In the genomic region with DNA sequence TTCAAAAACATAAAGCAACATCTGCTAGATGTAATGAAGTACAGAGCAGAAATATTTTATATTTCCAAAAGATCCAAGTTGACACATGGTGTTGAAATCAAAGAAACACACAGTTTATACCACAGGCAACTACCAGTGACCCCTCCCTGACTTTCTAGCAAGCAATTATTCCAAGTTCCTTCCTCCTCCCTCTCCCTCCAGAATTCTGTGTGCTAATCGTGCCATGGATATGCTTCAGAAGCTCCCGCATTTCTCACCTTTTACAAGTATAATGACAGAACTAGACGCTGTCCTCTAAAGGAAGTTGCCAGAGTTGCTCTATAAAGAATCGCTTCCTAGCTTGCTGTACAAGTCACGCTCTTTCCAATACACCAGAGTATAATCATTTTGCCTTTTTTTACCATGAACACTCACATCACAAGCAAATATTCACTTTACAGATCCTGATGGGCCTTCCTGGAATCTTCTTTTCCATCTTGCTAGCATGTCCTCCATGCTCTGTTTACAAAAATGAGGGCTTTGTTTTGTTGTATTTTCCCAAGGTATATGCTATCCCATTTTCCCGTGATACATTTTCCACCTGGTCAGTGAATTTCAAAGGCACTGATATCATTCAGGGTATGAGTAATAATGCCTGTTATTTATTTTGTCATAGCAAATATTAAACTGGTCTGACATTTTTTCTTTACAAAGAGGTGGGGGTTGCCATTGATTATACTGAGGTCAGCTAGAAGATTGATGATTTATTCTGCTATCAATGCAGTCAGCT, we compare ENCODE assay signal across 13 cellular contexts.
DNase-seq lines count a peak whose midpoint lies in the region; ATAC-seq, FAIRE-seq and TF ChIP-seq lines count a peak whose summit lies in the region.
"Had no signal": no experiment of that assay in that cellular context is flagged by ENCODE, and none has a peak within 500 bp of the region (broad histone marks: within the 10 kb centered on the region; RNA-seq: fewer than 3 reads in every experiment).

No MANE protein-coding gene starts in this region.

- BruUV-seq in K562 (replicated peaks; lab: Mats Ljungman, UMichigan): no TSS peak

- no peaks in the 10 kb centered on the region for H3K36me3 ChIP-seq in GM23338 (ENCODE audit: insufficient read depth)
- H3K36me3 ChIP-seq in K562 (ENCODE audit: control insufficient read depth, insufficient read depth, low read length): no peaks in the 10 kb centered on the region
- H3K36me3 ChIP-seq in heart right ventricle: peaks cover 0 to 12% (median 0%) of the 10 kb centered on the region in 9 donors

- no peak overlapping the region for H2AFZ ChIP-seq in GM23338
- H2AFZ ChIP-seq in K562 (ENCODE audit: low read depth, low read length): no peak overlapping the region

- intact Hi-C loops in K562 (cut with micrococcal nuclease) (no loop called here), heart right ventricle (cut with DNase I) (loop anchor here in 2 of 10 donors (2.0 to 10.0 kb wide), 2 partner anchors 59 to 65 kb away; partner anchors contain the start of gene ARHGAP18 (in 1 of the 2))

- H3K4me2 ChIP-seq in GM23338 (no peak overlapping the region), K562 (ENCODE audit: insufficient read depth, low read length) (no peak overlapping the region)

- H3K27ac Mint-ChIP-seq in GM23338: peak overlapping the region; percentile 57; the same call in 1 of the 2 replicates
- no peak overlapping the region for H3K27ac Mint-ChIP-seq in activated T-helper 17 cell treated with anti-CD3 and anti-CD28 coated beads, Interleukin-2, amount 50 U/mL, for 72 hours
- no peak overlapping the region for H3K27ac Mint-ChIP-seq in immature natural killer cell
- H3K27ac Mint-ChIP-seq: activated CD8-positive, alpha-beta T cell treated with anti-CD3 and anti-CD28 coated beads for 36 hours; CD4-positive, alpha-beta memory T cell; stimulated activated naive CD8-positive, alpha-beta T cell treated with anti-CD3 and anti-CD28 coated beads, Interleukin-15, Interleukin-2, amounts not matched to agents 100 ng/mL and 50 ng/mL, for 24 hours had no signal

- no peak for TF ChIP-seq POLR2A in K562 (conservative IDR thresholded peaks at IDR 0.05)

- 56% methylated on average over 6 of the region's 6 CpGs for WGBS in K562 (ENCODE audit: insufficient coverage, low coverage, missing lambda C conversion rate)
- WGBS in heart right ventricle, 2 donors: 52 to 58% methylated on average over 6 of the region's 6 CpGs

- H3K27ac ChIP-seq in GM23338 (ENCODE audit: low read depth) (peak overlapping the region; percentile 20; the same call in 1 of the 2 replicates), K562 (ENCODE audit: extremely low read depth, low read depth, low read length) (no peak overlapping the region; the same call in 2 of the 3 replicates), heart right ventricle (peak overlapping the region in 9 of 10 donors; percentile 1 to 75 (median 60))

- H3K27me3 Mint-ChIP-seq in GM23338 (ENCODE audit: insufficient read depth, low read depth, poor library complexity) (no peaks in the 10 kb centered on the region), immature natural killer cell (ENCODE audit: low read depth in 3 of 3) (peaks cover 0 to 2% (median 0%) of the 10 kb centered on the region in 3 donors)
- no peaks in the 10 kb centered on the region for H3K27me3 Mint-ChIP-seq in activated T-helper 17 cell treated with anti-CD3 and anti-CD28 coated beads, Interleukin-2, amount 50 U/mL, for 72 hours
- H3K27me3 Mint-ChIP-seq: activated CD8-positive, alpha-beta T cell treated with anti-CD3 and anti-CD28 coated beads for 36 hours; CD4-positive, alpha-beta memory T cell; stimulated activated naive CD8-positive, alpha-beta T cell treated with anti-CD3 and anti-CD28 coated beads, Interleukin-15, Interleukin-2, amounts not matched to agents 100 ng/mL and 50 ng/mL, for 24 hours had no signal

- ATAC-seq in GM23338 (no peak), K562 (peak; percentile 39; the same call in 2 of the 3 replicates), heart right ventricle (peak in 4 of 8 donors; percentile 45 to 52 (median 50))
- no peak for ATAC-seq in activated T-helper 17 cell treated with anti-CD3 and anti-CD28 coated beads, Interleukin-2, amount 50 U/mL, for 72 hours (replicated peaks)
- ATAC-seq: activated CD8-positive, alpha-beta T cell treated with anti-CD3 and anti-CD28 coated beads for 36 hours had no signal

- no peaks in the 10 kb centered on the region; the same call in 1 of the 2 replicates for H3K9me2 ChIP-seq in GM23338 (ENCODE audit: insufficient read depth)

- DNase-seq in GM23338 (ENCODE audit: low spot score): no peak
- DNase-seq in K562 (ENCODE audit: extremely low read depth in 1 of 4, low spot score in 3 of 4): no peak
- DNase-seq in heart right ventricle: no peak
- DNase-seq in renal cortical epithelial cell (ENCODE audit: low read depth): peak; percentile 80
- no peak for DNase-seq in SK-N-DZ (ENCODE audit: low spot score)
- DNase-seq in immature natural killer cell: no peak
- DNase-seq in cerebellar cortex (ENCODE audit: low spot score): no peak
- DNase-seq: activated CD8-positive, alpha-beta T cell treated with anti-CD3 and anti-CD28 coated beads for 36 hours; amygdala; CD4-positive, alpha-beta memory T cell; SHP77 treated with DMSO at 0.1 percent for 48 hours had no signal

- no peaks in the 10 kb centered on the region for H3K27me3 ChIP-seq in GM23338 (ENCODE audit: insufficient read depth)
- no peaks in the 10 kb centered on the region for H3K27me3 ChIP-seq in K562 (ENCODE audit: control insufficient read depth in 2 of 2, insufficient read depth in 2 of 2, low read length in 2 of 2)
- no peaks in the 10 kb centered on the region for H3K27me3 ChIP-seq in heart right ventricle

- H3K4me1 ChIP-seq in GM23338 (ENCODE audit: insufficient read depth): peaks cover 33% of the 10 kb centered on the region
- H3K4me1 ChIP-seq in K562 (replicated peaks in 1 of 2; ENCODE audit: control insufficient read depth in 2 of 2, insufficient read depth in 2 of 2, low read length in 2 of 2): peaks cover 3 to 14% of the 10 kb centered on the region in 2 experiments; a peak in 3 of 5 replicates
- H3K4me1 ChIP-seq in heart right ventricle: peaks cover 0 to 52% (median 37%) of the 10 kb centered on the region in 9 donors

- no peak for FAIRE-seq in K562 (lab: Jason Lieb, UNC)

- no peaks in the 10 kb centered on the region for H3K9me1 ChIP-seq in K562 (ENCODE audit: control insufficient read depth, insufficient read depth, low read length)

- no peaks in the 10 kb centered on the region for H3K9me3 ChIP-seq in K562 (replicated peaks; ENCODE audit: control insufficient read depth, insufficient read depth, low read depth, low read length)
- H3K9me3 ChIP-seq in heart right ventricle: no peaks in the 10 kb centered on the region

- H3K4me1 Mint-ChIP-seq in GM23338 (peaks cover 26% of the 10 kb centered on the region), immature natural killer cell (peaks cover 4 to 6% of the 10 kb centered on the region in 2 donors)
- no peaks in the 10 kb centered on the region for H3K4me1 Mint-ChIP-seq in activated T-helper 17 cell treated with anti-CD3 and anti-CD28 coated beads, Interleukin-2, amount 50 U/mL, for 72 hours

- CTCF ChIA-PET in K562 (lab: Yijun Ruan, JAX; ENCODE audit: low intra/inter-chr PET ratio): no interaction called here

- no peaks in the 10 kb centered on the region for H3K79me2 ChIP-seq in GM23338 (replicated peaks; ENCODE audit: insufficient read depth)
- 0 out of 3 replicates have a peak, but pooled peaks cover 6% of the 10 kb centered on the region for H3K79me2 ChIP-seq in K562 (ENCODE audit: control insufficient read depth, insufficient read depth, low read length)

- H3K36me3 Mint-ChIP-seq in GM23338 (ENCODE audit: low read depth) (no peaks in the 10 kb centered on the region), immature natural killer cell (peaks cover 4 to 9% (median 5%) of the 10 kb centered on the region in 3 donors)
- H3K36me3 Mint-ChIP-seq in activated T-helper 17 cell treated with anti-CD3 and anti-CD28 coated beads, Interleukin-2, amount 50 U/mL, for 72 hours (ENCODE audit: low read depth): no peaks in the 10 kb centered on the region

- no peak overlapping the region for H3K9ac ChIP-seq in K562 (ENCODE audit: insufficient read depth in 1 of 2, low read depth in 2 of 2, low read length in 2 of 2)

- TF ChIP-seq CTCF in GM23338 (conservative IDR thresholded peaks at IDR 0.05; ENCODE audit: low read depth in 2 of 2) (no peak), K562 (IDR thresholded peaks at IDR 0.05 in 2 of 3, conservative IDR thresholded peaks at IDR 0.05 in 1 of 3; ENCODE audit: insufficient read depth in 2 of 3, low read depth in 1 of 3, low read length in 3 of 3) (no peak), heart right ventricle (IDR thresholded peaks at IDR 0.05) (no peak)

- H3K4me3 Mint-ChIP-seq in GM23338 (no peak overlapping the region), immature natural killer cell (no peak overlapping the region)
- no peak overlapping the region for H3K4me3 Mint-ChIP-seq in activated T-helper 17 cell treated with anti-CD3 and anti-CD28 coated beads, Interleukin-2, amount 50 U/mL, for 72 hours
- H3K4me3 Mint-ChIP-seq: activated CD8-positive, alpha-beta T cell treated with anti-CD3 and anti-CD28 coated beads for 36 hours; CD4-positive, alpha-beta memory T cell; stimulated activated naive CD8-positive, alpha-beta T cell treated with anti-CD3 and anti-CD28 coated beads, Interleukin-15, Interleukin-2, amounts not matched to agents 100 ng/mL and 50 ng/mL, for 24 hours had no signal

- H3K9me3 Mint-ChIP-seq in GM23338: no peaks in the 10 kb centered on the region
- no peaks in the 10 kb centered on the region for H3K9me3 Mint-ChIP-seq in activated T-helper 17 cell treated with anti-CD3 and anti-CD28 coated beads, Interleukin-2, amount 50 U/mL, for 72 hours
- no peaks in the 10 kb centered on the region for H3K9me3 Mint-ChIP-seq in immature natural killer cell
- H3K9me3 Mint-ChIP-seq: activated CD8-positive, alpha-beta T cell treated with anti-CD3 and anti-CD28 coated beads for 36 hours; CD4-positive, alpha-beta memory T cell; stimulated activated naive CD8-positive, alpha-beta T cell treated with anti-CD3 and anti-CD28 coated beads, Interleukin-15, Interleukin-2, amounts not matched to agents 100 ng/mL and 50 ng/mL, for 24 hours had no signal

- H3F3A ChIP-seq in GM23338 (replicated peaks; ENCODE audit: low read depth): no peaks in the 10 kb centered on the region

- POLR2A ChIA-PET in K562 (lab: Yijun Ruan, JAX): interaction anchor here (0.6 to 2.8 kb wide), 6 partner anchors 9 to 42 kb away, joined by 3 to 10 read pairs (median 3); no protein-coding TSS in a partner anchor

- TF ChIP-seq RAD21 in K562 (CRISPR knock-in tag; conservative IDR thresholded peaks at IDR 0.05 in 1 of 2, IDR thresholded peaks at IDR 0.05 in 1 of 2): no peak

- H3K4me3 ChIP-seq in GM23338 (no peak overlapping the region), K562 (no peak overlapping the region), heart right ventricle (no peak overlapping the region)

- no peak for TF ChIP-seq EP300 in K562 (IDR thresholded peaks at IDR 0.05; ENCODE audit: low read length)

- no peaks in the 10 kb centered on the region for H4K20me1 ChIP-seq in GM23338 (replicated peaks; ENCODE audit: insufficient read depth)
- no peaks in the 10 kb centered on the region for H4K20me1 ChIP-seq in K562 (replicated peaks; ENCODE audit: control insufficient read depth, insufficient read depth, low read length)

- in situ Hi-C loops in K562 (cut with MboI): no loop called here

TF ChIP-seq in K562, 482 proteins besides CTCF, POLR2A, EP300 and RAD21 (continues in another document):
- TF ChIP-seq U2AF1 (optimal IDR thresholded peaks at IDR 0.05; ENCODE audit: low read depth, low read length): no peak
